Comparison of ENCODE assay signal across 13 cellular contexts in the genomic region with DNA sequence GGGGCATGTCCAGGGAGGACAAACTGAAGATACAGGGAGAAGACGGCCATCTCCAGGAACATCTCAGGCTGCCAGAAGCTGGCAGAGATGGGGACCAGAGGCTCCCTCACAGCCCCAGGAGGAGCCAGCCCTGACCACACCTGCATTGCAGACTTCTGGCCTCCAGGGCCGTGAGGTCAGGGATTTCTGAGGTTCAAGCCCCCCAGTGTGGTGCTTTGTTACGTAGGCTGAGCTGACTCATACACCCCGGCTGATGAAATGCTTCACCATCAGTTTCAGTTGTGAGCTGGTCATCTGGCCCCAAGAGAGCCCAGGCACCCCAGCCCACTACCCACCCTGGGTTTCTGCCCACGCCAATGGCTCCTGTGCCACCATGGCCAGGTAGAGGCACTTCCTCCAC.
"Had no signal": no experiment of that assay in that cellular context is flagged by ENCODE, and none has a peak within 500 bp of the region (broad histone marks: within the 10 kb centered on the region; RNA-seq: fewer than 3 reads in every experiment).

No MANE protein-coding gene starts in this region.

- H3K36me3 ChIP-seq: heart right ventricle, sigmoid colon, spleen, upper lobe of right lung had no signal

- H3K27ac ChIP-seq: parathyroid adenoma, sigmoid colon, spleen, upper lobe of right lung had no signal

- H3K9me3 Mint-ChIP-seq: T-helper 1 cell treated with Interleukin-12 subunit alpha and Interleukin-12 subunit beta and Interleukin-4 antibody, amounts not matched to agents 30 μg/mL and 1 μg/mL, for 36 hours had no signal

- H3K79me2 ChIP-seq: parathyroid adenoma had no signal

- H3K4me3 ChIP-seq: heart right ventricle, sigmoid colon, spleen, upper lobe of right lung had no signal

- H3K36me3 Mint-ChIP-seq: activated naive CD8-positive, alpha-beta T cell; memory B cell had no signal

- DNase-seq: activated CD4-positive, CD25-positive, alpha-beta regulatory T cell treated with anti-CD3 and anti-CD28 coated beads, Interleukin-2, amount 50 U/mL, for 72 hours; activated CD8-positive, alpha-beta memory T cell treated with anti-CD3 and anti-CD28 coated beads, Interleukin-2, amount 10 ng/mL, durations not matched to agents 7 days and 5 days; foreskin melanocyte; naive thymus-derived CD4-positive, alpha-beta T cell; sigmoid colon; spleen; stimulated activated naive B cell treated with anti-CD40 and anti-IgM and Interleukin-4, amounts not matched to agents 10 μg/mL and 1 μg/mL and 100 μg/mL, for 72 hours; upper lobe of right lung had no signal

- H3K4me3 Mint-ChIP-seq: activated CD8-positive, alpha-beta memory T cell treated with anti-CD3 and anti-CD28 coated beads, Interleukin-2, amount 10 ng/mL, durations not matched to agents 7 days and 5 days; activated naive CD8-positive, alpha-beta T cell; memory B cell; naive thymus-derived CD4-positive, alpha-beta T cell; stimulated activated naive B cell treated with anti-CD40 and anti-IgM and Interleukin-4, amounts not matched to agents 10 μg/mL and 1 μg/mL and 100 μg/mL, for 72 hours; T-helper 1 cell treated with Interleukin-12 subunit alpha and Interleukin-12 subunit beta and Interleukin-4 antibody, amounts not matched to agents 30 μg/mL and 1 μg/mL, for 36 hours had no signal

- H2AFZ ChIP-seq: parathyroid adenoma had no signal

- H3K9ac ChIP-seq: parathyroid adenoma had no signal

- H3K9me3 ChIP-seq: upper lobe of right lung had no signal

- H3K27ac Mint-ChIP-seq: activated CD8-positive, alpha-beta memory T cell treated with anti-CD3 and anti-CD28 coated beads, Interleukin-2, amount 10 ng/mL, durations not matched to agents 7 days and 5 days; activated naive CD8-positive, alpha-beta T cell; memory B cell; stimulated activated naive B cell treated with anti-CD40 and anti-IgM and Interleukin-4, amounts not matched to agents 10 μg/mL and 1 μg/mL and 100 μg/mL, for 72 hours; T-helper 1 cell treated with Interleukin-12 subunit alpha and Interleukin-12 subunit beta and Interleukin-4 antibody, amounts not matched to agents 30 μg/mL and 1 μg/mL, for 36 hours had no signal

- H3K27me3 Mint-ChIP-seq: activated naive CD8-positive, alpha-beta T cell had no signal

- H3K27me3 ChIP-seq: upper lobe of right lung had no signal

- ATAC-seq: activated CD8-positive, alpha-beta memory T cell treated with anti-CD3 and anti-CD28 coated beads, Interleukin-2, amount 10 ng/mL, durations not matched to agents 7 days and 5 days; heart right ventricle; naive thymus-derived CD4-positive, alpha-beta T cell; stimulated activated naive B cell treated with anti-CD40 and anti-IgM and Interleukin-4, amounts not matched to agents 10 μg/mL and 1 μg/mL and 100 μg/mL, for 72 hours; upper lobe of right lung had no signal

- H3K4me1 ChIP-seq: parathyroid adenoma, upper lobe of right lung had no signal
